Comparison of ENCODE assay signal across 30 cellular contexts in the genomic region with DNA sequence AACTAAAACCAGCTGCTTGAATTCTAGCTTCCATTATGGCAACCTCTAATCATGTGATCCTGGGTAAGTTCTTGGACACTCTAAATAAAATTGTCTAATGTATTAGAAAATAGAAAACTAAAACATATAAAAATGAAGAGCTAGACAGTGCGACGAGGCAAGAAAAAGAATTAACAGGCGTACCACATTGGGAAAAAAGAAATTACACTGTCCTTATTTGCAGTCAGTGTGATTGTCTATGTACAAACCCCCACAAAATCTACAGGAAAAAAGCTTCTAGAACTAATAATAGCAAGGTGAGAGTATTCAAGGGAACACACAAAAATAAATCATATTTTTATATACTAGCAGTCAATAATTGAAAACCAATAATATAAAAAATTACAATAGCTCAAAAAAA.
DNase-seq lines count a peak whose midpoint lies in the region; ATAC-seq and TF ChIP-seq lines count a peak whose summit lies in the region.
"Had no signal": no experiment of that assay in that cellular context is flagged by ENCODE, and none has a peak within 500 bp of the region (broad histone marks: within the 10 kb centered on the region; RNA-seq: fewer than 3 reads in every experiment).

No MANE protein-coding gene starts in this region.

- peaks cover 2% of the 10 kb centered on the region for H3K36me3 Mint-ChIP-seq in neural crest cell (ENCODE audit: low read depth)
- H3K36me3 Mint-ChIP-seq: CD14-positive monocyte; CD4-positive, alpha-beta memory T cell; CD4-positive, CD25-positive, alpha-beta regulatory T cell; CD8-positive, alpha-beta memory T cell; CD8-positive, alpha-beta T cell had no signal

- no peaks in the 10 kb centered on the region for H3K79me2 ChIP-seq in SK-N-SH (ENCODE audit: insufficient read depth)

- no peak overlapping the region for H3K27ac ChIP-seq in SK-N-SH (ENCODE audit: low read depth in 2 of 2, low read length in 1 of 2)
- H3K27ac ChIP-seq in HEK293 (ENCODE audit: extremely low read depth, low read depth, low read length) = no peak overlapping the region
- H3K27ac ChIP-seq: 22Rv1; A549; BLaER1; BLaER1 treated with 17β-estradiol and CSF1 and Interleukin-3, amounts not matched to agents 10 nM and 100 nM; C4-2B had no signal

- no peaks in the 10 kb centered on the region for H3K27me3 ChIP-seq in SK-N-SH (ENCODE audit: insufficient read depth)
- H3K27me3 ChIP-seq: BE2C; BLaER1; BLaER1 treated with 17β-estradiol and CSF1 and Interleukin-3, amounts not matched to agents 10 nM and 100 nM had no signal

- H3K4me1 ChIP-seq in SK-N-SH (ENCODE audit: control insufficient read depth in 1 of 2, insufficient read depth in 2 of 2, low read depth in 1 of 2, low read length in 1 of 2) (no peaks in the 10 kb centered on the region), HEK293 (ENCODE audit: control insufficient read depth, insufficient read depth, low read length) (no peaks in the 10 kb centered on the region)
- H3K4me1 ChIP-seq: A549, BE2C, BLaER1, Caco-2 had no signal

- no peak overlapping the region for H3K4me3 Mint-ChIP-seq in neural crest cell
- H3K4me3 Mint-ChIP-seq: B cell; CD14-positive monocyte; CD4-positive, alpha-beta memory T cell; CD4-positive, alpha-beta T cell; CD8-positive, alpha-beta memory T cell; CD8-positive, alpha-beta T cell had no signal

- H3F3A ChIP-seq in SK-N-SH (replicated peaks; ENCODE audit: insufficient read depth) = no peaks in the 10 kb centered on the region

- POLR2A ChIA-PET in SK-N-SH (lab: Yijun Ruan, JAX) = no interaction called here
- POLR2A ChIA-PET in HEK293 (lab: Yijun Ruan, JAX) = no interaction called here

- no peak for TF ChIP-seq RAD21 in SK-N-SH (IDR thresholded peaks at IDR 0.05; ENCODE audit: low read length)

- H3K36me3 ChIP-seq in SK-N-SH (replicated peaks in 1 of 2; ENCODE audit: control insufficient read depth in 1 of 2, insufficient read depth in 2 of 2, low read length in 1 of 2) (no peaks in the 10 kb centered on the region), HEK293 (ENCODE audit: control insufficient read depth in 2 of 2, insufficient read depth in 1 of 2, low read length in 2 of 2) (no peaks in the 10 kb centered on the region)
- H3K36me3 ChIP-seq: BE2C; BLaER1; BLaER1 treated with 17β-estradiol and CSF1 and Interleukin-3, amounts not matched to agents 10 nM and 100 nM had no signal

- DNase-seq in SK-N-SH = no peak
- no peak for DNase-seq in neural crest cell (ENCODE audit: low read depth, low spot score)
- DNase-seq in left ventricle myocardium superior = no peak
- no peak for DNase-seq in NCI-H2029 (lab: John Stamatoyannopoulos, UW)
- DNase-seq: 8988T; AML-193; BE2C; Caco-2; Calu3; CD4-positive, alpha-beta memory T cell; CD4-positive, alpha-beta T cell; CD4-positive, CD25-positive, alpha-beta regulatory T cell; CD8-positive, alpha-beta memory T cell; CD8-positive, alpha-beta T cell; COR-L47; DMS 273 treated with DMSO at 0.1 percent for 48 hours; DMS53; DMS79; DMS79 treated with DMSO at 0.1 percent for 48 hours; DND-41; EL had no signal

- TF ChIP-seq CTCF in SK-N-SH (IDR thresholded peaks at IDR 0.05) (no peak), HEK293 (tag by site-specific recombination; IDR thresholded peaks at IDR 0.05) (no peak), neural crest cell (conservative IDR thresholded peaks at IDR 0.05) (no peak)

- no peaks in the 10 kb centered on the region for H3K9me2 ChIP-seq in SK-N-SH

- intact Hi-C loops in left ventricle myocardium superior (cut with micrococcal nuclease) = no loop called here

- WGBS in SK-N-SH (ENCODE audit: low lambda C conversion rate) = 36% methylated on average over 3 of the region's 3 CpGs

- H3K4me3 ChIP-seq in SK-N-SH (ENCODE audit: low read depth in 2 of 2, low read length in 1 of 2) (no peak overlapping the region), HEK293 (ENCODE audit: low read depth, low read length) (no peak overlapping the region)
- H3K4me3 ChIP-seq: A549; BLaER1; BLaER1 treated with 17β-estradiol and CSF1 and Interleukin-3, amounts not matched to agents 10 nM and 100 nM had no signal

- H3K4me2 ChIP-seq in SK-N-SH = no peak overlapping the region
- H3K4me2 ChIP-seq: A549, BLaER1 had no signal

- no peaks in the 10 kb centered on the region for H3K27me3 Mint-ChIP-seq in neural crest cell (ENCODE audit: low read depth)
- H3K27me3 Mint-ChIP-seq: B cell; CD4-positive, alpha-beta memory T cell; CD4-positive, alpha-beta T cell; CD4-positive, CD25-positive, alpha-beta regulatory T cell had no signal

- no peak overlapping the region for H2AFZ ChIP-seq in SK-N-SH (ENCODE audit: low read depth)

- H3K27ac Mint-ChIP-seq in neural crest cell (ENCODE audit: unreplicated experiment) = peak overlapping the region; percentile 35
- H3K27ac Mint-ChIP-seq: B cell; CD14-positive monocyte; CD4-positive, alpha-beta memory T cell; CD4-positive, alpha-beta T cell; CD4-positive, CD25-positive, alpha-beta regulatory T cell; CD8-positive, alpha-beta memory T cell; CD8-positive, alpha-beta T cell had no signal

- TF ChIP-seq EP300 in SK-N-SH (IDR thresholded peaks at IDR 0.05; ENCODE audit: borderline replicate concordance in 1 of 2, low read depth in 1 of 2, low read length in 1 of 2) = no peak

- H3K9ac ChIP-seq in SK-N-SH = no peak overlapping the region
- H3K9ac ChIP-seq: BLaER1; BLaER1 treated with 17β-estradiol and CSF1 and Interleukin-3, amounts not matched to agents 10 nM and 100 nM had no signal

- H3K4me1 Mint-ChIP-seq in neural crest cell = peaks cover 8% of the 10 kb centered on the region
- H3K4me1 Mint-ChIP-seq: B cell; CD14-positive monocyte; CD4-positive, alpha-beta memory T cell; CD4-positive, CD25-positive, alpha-beta regulatory T cell; CD8-positive, alpha-beta memory T cell had no signal

- no peaks in the 10 kb centered on the region for H4K20me1 ChIP-seq in SK-N-SH (ENCODE audit: insufficient read depth)
- H4K20me1 ChIP-seq: BLaER1; BLaER1 treated with 17β-estradiol and CSF1 and Interleukin-3, amounts not matched to agents 10 nM and 100 nM had no signal

- H3K9me3 Mint-ChIP-seq in neural crest cell = peaks cover 8% of the 10 kb centered on the region
- H3K9me3 Mint-ChIP-seq: CD4-positive, alpha-beta memory T cell; CD8-positive, alpha-beta T cell had no signal

- CTCF ChIA-PET in SK-N-SH (lab: Yijun Ruan, JAX) = interaction anchor here (0.6 kb wide), 1 partner anchor 1632 kb away, joined by 3 read pairs; no protein-coding TSS in a partner anchor
- CTCF ChIA-PET in HEK293 (lab: Yijun Ruan, JAX) = interaction anchor here (0.6 to 0.8 kb wide), 2 partner anchors 311 to 484 kb away, joined by 3 read pairs; no protein-coding TSS in a partner anchor

- no peak for ATAC-seq in SK-N-SH treated with all-trans-retinoic acid at 6 μM for 48 hours
- ATAC-seq in left ventricle myocardium superior = no peak
- ATAC-seq: CD8-positive, alpha-beta T cell had no signal

- H3K9me3 ChIP-seq in SK-N-SH (no peaks in the 10 kb centered on the region), HEK293 (ENCODE audit: control insufficient read depth, insufficient read depth, low read depth, low read length) (no peaks in the 10 kb centered on the region)
- H3K9me3 ChIP-seq: A549, BE2C, Caco-2 had no signal

TF ChIP-seq in SK-N-SH treated with all-trans-retinoic acid at 6 μM for 48 hours, 23 proteins besides CTCF, POLR2A, EP300 and RAD21:
- TF ChIP-seq SNAI2 (CRISPR knock-in tag; IDR thresholded peaks at IDR 0.05) = no peak
- no peak for TF ChIP-seq ZFP30 (CRISPR knock-in tag; IDR thresholded peaks at IDR 0.05)
- TF ChIP-seq ARNTL (CRISPR knock-in tag; IDR thresholded peaks at IDR 0.05; ENCODE audit: borderline replicate concordance, low read depth) = no peak
- TF ChIP-seq ZNF70 (CRISPR knock-in tag; IDR thresholded peaks at IDR 0.05) = no peak
- peak; percentile 78 for TF ChIP-seq ZNF8 (CRISPR knock-in tag; IDR thresholded peaks at IDR 0.05)
- no peak for TF ChIP-seq CSDC2 (CRISPR knock-in tag; IDR thresholded peaks at IDR 0.05)
- TF ChIP-seq BACH2 (CRISPR knock-in tag; IDR thresholded peaks at IDR 0.05; ENCODE audit: borderline replicate concordance) = no peak

TF ChIP-seq in HEK293, 187 proteins besides CTCF, POLR2A, EP300 and RAD21:
- TF ChIP-seq ZNF138 (tag by site-specific recombination; IDR thresholded peaks at IDR 0.05; ENCODE audit: borderline replicate concordance) = no peak
- TF ChIP-seq ZNF423 (tag by site-specific recombination; IDR thresholded peaks at IDR 0.05) = no peak
- TF ChIP-seq ZSCAN30 (tag by site-specific recombination; IDR thresholded peaks at IDR 0.05) = no peak
- TF ChIP-seq SETDB1 (IDR thresholded peaks at IDR 0.05; ENCODE audit: insufficient read length, low read length) = peak; percentile 53
- TF ChIP-seq ZSCAN23 (tag by site-specific recombination; IDR thresholded peaks at IDR 0.05) = no peak
- TF ChIP-seq MYNN (tag by site-specific recombination; IDR thresholded peaks at IDR 0.05; ENCODE audit: borderline replicate concordance) = no peak
- TF ChIP-seq SP3 (tag by site-specific recombination; IDR thresholded peaks at IDR 0.05) = no peak
- TF ChIP-seq ZNF514 (tag by site-specific recombination; IDR thresholded peaks at IDR 0.05) = no peak
